In the genomic region with DNA sequence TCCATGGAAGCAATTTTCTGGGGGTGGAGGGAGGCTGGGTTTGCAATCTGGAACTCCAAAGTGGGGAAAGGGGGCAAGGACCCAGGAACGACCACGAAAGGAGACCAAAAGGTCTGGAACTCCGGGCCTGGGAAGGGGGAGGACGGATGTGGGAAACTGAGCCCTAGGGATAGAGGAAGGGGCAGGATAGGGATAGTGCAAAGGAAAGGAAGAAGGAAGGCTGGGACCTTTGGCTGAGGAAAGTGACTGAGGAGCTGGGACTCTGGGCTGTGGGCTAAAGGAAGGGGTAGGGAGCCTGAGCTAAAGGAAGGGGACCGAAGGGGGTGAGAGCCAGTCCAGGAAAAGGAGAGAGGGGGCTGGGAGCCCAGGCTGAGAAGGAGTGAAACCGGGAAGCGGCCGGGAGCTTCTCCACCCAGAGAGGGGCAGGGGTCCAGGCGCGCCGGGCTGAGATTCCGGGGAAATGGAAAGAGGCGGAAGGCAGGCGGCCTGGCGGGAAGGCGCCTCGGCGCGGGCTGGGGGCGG, we compare ENCODE assay signal across 8 cellular contexts.
DNase-seq lines count a peak whose midpoint lies in the region; ATAC-seq and TF ChIP-seq lines count a peak whose summit lies in the region.

No MANE protein-coding gene starts in this region.

- peak; percentile 6 for ATAC-seq in GM19351 (IDR thresholded peaks at IDR 0.05; ENCODE audit: unreplicated experiment)
- ATAC-seq in RWPE2 (ENCODE audit: low read depth) = peak; percentile 2; the same call in 1 of the 3 replicates
- no peak for ATAC-seq in HG02840 (IDR thresholded peaks at IDR 0.05; ENCODE audit: low FRiP score, unreplicated experiment)

- peak overlapping the region; percentile 68 for H3K27ac ChIP-seq in RWPE2 (ENCODE audit: poor library complexity, severe bottlenecking)
- H3K27ac ChIP-seq in rectal smooth muscle tissue (ENCODE audit: low read depth, low read length) = peak overlapping the region; percentile 88

- TF ChIP-seq CTCF in RWPE2 (IDR thresholded peaks at IDR 0.05; ENCODE audit: poor library complexity, severe bottlenecking) (no peak), fibroblast of mammary gland (conservative IDR thresholded peaks at IDR 0.05; ENCODE audit: control insufficient read depth, insufficient read depth, low read depth, low read length) (no peak)

- peak overlapping the region; percentile 62 for H3K4me3 ChIP-seq in RWPE2 (ENCODE audit: severe bottlenecking)
- peak overlapping the region; percentile 60 for H3K4me3 ChIP-seq in fibroblast of mammary gland (ENCODE audit: control insufficient read depth, low read depth, low read length)
- H3K4me3 ChIP-seq in rectal smooth muscle tissue (ENCODE audit: low read length) = peak overlapping the region; percentile 80

- no peaks in the 10 kb centered on the region for H3K9me3 ChIP-seq in RWPE2 (ENCODE audit: severe bottlenecking)

- H3K9ac ChIP-seq in rectal smooth muscle tissue (ENCODE audit: low read length) = peak overlapping the region; percentile 88

- H3K4me1 ChIP-seq in RWPE2 (ENCODE audit: insufficient read depth, poor library complexity, severe bottlenecking) (peaks cover 13% of the 10 kb centered on the region), rectal smooth muscle tissue (ENCODE audit: control insufficient read depth, insufficient read depth, low read length) (peaks cover 31% of the 10 kb centered on the region)

- H3K36me3 ChIP-seq in RWPE2 (ENCODE audit: low read depth) = peaks cover 18% of the 10 kb centered on the region
- H3K36me3 ChIP-seq in rectal smooth muscle tissue (ENCODE audit: control insufficient read depth, insufficient read depth, low read length) = no peaks in the 10 kb centered on the region

- H3K27me3 ChIP-seq in RWPE2 (ENCODE audit: insufficient read depth, poor library complexity, severe bottlenecking) = no peaks in the 10 kb centered on the region
- H3K27me3 ChIP-seq in rectal smooth muscle tissue (ENCODE audit: control insufficient read depth, insufficient read depth, low read length) = no peaks in the 10 kb centered on the region

- no peak for DNase-seq in RWPE2 (ENCODE audit: low spot score)
- no peak for DNase-seq in fibroblast of mammary gland (ENCODE audit: low read depth)
- DNase-seq in NCI-H1436 (lab: John Stamatoyannopoulos, UW) = no peak
- DNase-seq in activated CD4-positive, alpha-beta T cell treated with anti-CD3 and anti-CD28 coated beads, Interleukin-2, amount 50 U/mL, for 4 hours = no peak
- DNase-seq in KG1 (lab: John Stamatoyannopoulos, UW) = no peak
